16 cellular contexts compared by ENCODE assay signal in genomic region chr11:117444256-117445096, GRCh38.
A peak's percentile ranks its signal among the peaks of the same experiment; 100 is the strongest.
DNase-seq lines count a peak whose midpoint lies in the region; ATAC-seq, FAIRE-seq and TF ChIP-seq lines count a peak whose summit lies in the region.
"Had no signal": no experiment of that assay in that cellular context is flagged by ENCODE, and none has a peak within 500 bp of the region (broad histone marks: within the 10 kb centered on the region; RNA-seq: fewer than 3 reads in every experiment).

No MANE protein-coding gene starts in this region.

- H3K4me1 ChIP-seq in GM12878 (ENCODE audit: control insufficient read depth, insufficient read depth, low read length): no peaks in the 10 kb centered on the region
- H3K4me1 ChIP-seq in neuronal stem cell (ENCODE audit: control insufficient read depth in 2 of 2, insufficient read depth in 1 of 2, low read depth in 1 of 2, low read length in 2 of 2): peaks cover 7 to 14% of the 10 kb centered on the region in 2 donors

- H2BK120ac ChIP-seq in neuronal stem cell (ENCODE audit: low read depth, low read length): peak overlapping the region; percentile 67

- no peak for TF ChIP-seq RAD21 in GM12878 (IDR thresholded peaks at IDR 0.05; ENCODE audit: insufficient read depth, low read depth, low read length)

- SMC1A ChIA-PET in GM12878 (lab: Charles Lee; ENCODE audit: uncharacterized antibody, unreplicated experiment): interaction anchor here (0.7 to 1.8 kb wide), 3 partner anchors 13 to 373 kb away, joined by 3 to 5 read pairs (median 4); no protein-coding TSS in a partner anchor

- POLR2A ChIA-PET in GM12878 (lab: Charles Lee): no interaction called here

- H3K23ac ChIP-seq in neuronal stem cell (ENCODE audit: low read depth, low read length, poor library complexity): no peak overlapping the region

- no peak overlapping the region for H4K91ac ChIP-seq in neuronal stem cell (ENCODE audit: low read depth, low read length, poor library complexity)

- H3K9ac ChIP-seq in GM12878 (ENCODE audit: control insufficient read depth, insufficient read depth, low read length) (no peak overlapping the region), neuronal stem cell (ENCODE audit: low read depth, low read length, poor library complexity) (peak overlapping the region; percentile 50)
- H3K9ac ChIP-seq: GM23248 had no signal

- WGBS in GM12878 (ENCODE audit: insufficient coverage, insufficient replicate concordance, low lambda C conversion rate, missing lambda C conversion rate): 37% methylated on average over 16 of the region's 17 CpGs
- WGBS in neuronal stem cell (ENCODE audit: extremely low coverage in 2 of 2, insufficient read length in 2 of 2, insufficient replicate concordance in 1 of 2), 2 donors: no CpG with 5 or more reads among the region's 17 CpGs

- H3K9me3 ChIP-seq in GM12878 (replicated peaks; ENCODE audit: control insufficient read depth, insufficient read depth, low read length): no peaks in the 10 kb centered on the region
- H3K9me3 ChIP-seq in neuronal stem cell (replicated peaks in 1 of 2; ENCODE audit: control insufficient read depth in 2 of 2, insufficient read depth in 1 of 2, low read depth in 1 of 2, low read length in 2 of 2): peaks cover 0 to 2% of the 10 kb centered on the region in 2 donors
- H3K9me3 ChIP-seq: mucosa of descending colon, tibial artery had no signal

- H3K27me3 ChIP-seq in GM12878 (replicated peaks in 1 of 2; ENCODE audit: control insufficient read depth in 2 of 2, insufficient read depth in 2 of 2, low read length in 1 of 2) (no peaks in the 10 kb centered on the region; a peak in 1 of 4 replicates), neuronal stem cell (ENCODE audit: control insufficient read depth in 3 of 3, insufficient read depth in 3 of 3, low read depth in 1 of 3, low read length in 3 of 3) (peaks cover 0 to 32% (median 7%) of the 10 kb centered on the region in 3 experiments)

- H3K79me1 ChIP-seq in neuronal stem cell (ENCODE audit: low read depth, low read length): no peaks in the 10 kb centered on the region

- no peak for FAIRE-seq in GM12878 (lab: Jason Lieb, UNC)
- no peak for FAIRE-seq in GM19239 (lab: Jason Lieb, UNC)

- H3K4me3 ChIP-seq in GM12878 (no peak overlapping the region), neuronal stem cell (ENCODE audit: low read length in 2 of 2) (no peak overlapping the region)
- H3K4me3 ChIP-seq: GM23248, mucosa of descending colon, tibial artery had no signal

- intact Hi-C loops in GM12878 (cut with micrococcal nuclease; ENCODE audit: unreplicated experiment): no loop called here

- TF ChIP-seq EP300 in GM12878 (IDR thresholded peaks at IDR 0.05; ENCODE audit: borderline replicate concordance in 1 of 2, control insufficient read depth in 1 of 2, low read depth in 2 of 2, low read length in 2 of 2): no peak

- no peak overlapping the region for H2BK15ac ChIP-seq in neuronal stem cell (ENCODE audit: low read length)

- no peak overlapping the region for H2BK5ac ChIP-seq in neuronal stem cell (ENCODE audit: low read length)

- H3K4me2 ChIP-seq in GM12878 (ENCODE audit: control insufficient read depth, insufficient read depth) (no peak overlapping the region), neuronal stem cell (ENCODE audit: insufficient read depth, low read length, poor library complexity, severe bottlenecking) (no peak overlapping the region)

- H3K27ac ChIP-seq in GM12878 (ENCODE audit: control insufficient read depth, insufficient read depth): no peak overlapping the region
- H3K27ac ChIP-seq in neuronal stem cell (replicated peaks; ENCODE audit: low read length): no peak overlapping the region
- H3K27ac ChIP-seq: C4-2B, GM23248, tibial artery had no signal

- no peaks in the 10 kb centered on the region for H3K79me2 ChIP-seq in GM12878 (ENCODE audit: control insufficient read depth, insufficient read depth, low read length)

- H4K20me1 ChIP-seq in GM12878 (ENCODE audit: control insufficient read depth, insufficient read depth): no peaks in the 10 kb centered on the region

- CTCF ChIA-PET in GM12878 (lab: Yijun Ruan, JAX): interaction anchor here (0.7 to 4.3 kb wide), 8 partner anchors 11 to 372 kb away, joined by 3 to 24 read pairs (median 5); no protein-coding TSS in a partner anchor

- no peak for ATAC-seq in GM12878
- ATAC-seq in HG03175 (IDR thresholded peaks at IDR 0.05; ENCODE audit: unreplicated experiment): no peak

- DNase-seq in NCI-H82 (lab: John Stamatoyannopoulos, UW) (peak; percentile 36), NCI-H82 treated with DMSO at 0.1 percent for 48 hours (lab: John Stamatoyannopoulos, UW; ENCODE audit: unreplicated experiment) (no peak), NCI-H1105 treated with DMSO at 0.1 percent for 48 hours (lab: John Stamatoyannopoulos, UW) (peak; percentile 45), GM12878 (ENCODE audit: low read depth, low spot score) (no peak), neuronal stem cell (ENCODE audit: low spot score) (no peak), GM19239 (ENCODE audit: insufficient read length, low spot score) (no peak), AG08396 (ENCODE audit: low spot score) (no peak)
- DNase-seq: activated CD8-positive, alpha-beta memory T cell treated with anti-CD3 and anti-CD28 coated beads, Interleukin-2, amount 50 U/mL, for 48 hours; stimulated activated naive CD8-positive, alpha-beta T cell treated with anti-CD3 and anti-CD28 coated beads, Interleukin-15, amount 100 ng/mL, for 72 hours; SW 1271; T1000 had no signal

- peak overlapping the region; percentile 85 for H3K18ac ChIP-seq in neuronal stem cell (ENCODE audit: low read length)

- H3K4ac ChIP-seq in neuronal stem cell (ENCODE audit: low read length): no peak overlapping the region

- H3K36me3 ChIP-seq in GM12878 (ENCODE audit: control insufficient read depth in 2 of 2, insufficient read depth in 2 of 2, low read length in 1 of 2): no peaks in the 10 kb centered on the region
- no peaks in the 10 kb centered on the region for H3K36me3 ChIP-seq in neuronal stem cell (replicated peaks in 1 of 2; ENCODE audit: control insufficient read depth in 2 of 2, insufficient read depth in 2 of 2, low read length in 2 of 2)
- H3K36me3 ChIP-seq: tibial artery had no signal

- no peak overlapping the region for H4K8ac ChIP-seq in neuronal stem cell (ENCODE audit: low read depth, low read length)

- no TSS peak for BruUV-seq in GM12878 (replicated peaks; lab: Mats Ljungman, UMichigan)

- no peak overlapping the region for H3K14ac ChIP-seq in neuronal stem cell (ENCODE audit: low read length)

- H2BK12ac ChIP-seq in neuronal stem cell (ENCODE audit: low read length): no peak overlapping the region

- no peak overlapping the region for H2AK5ac ChIP-seq in neuronal stem cell (ENCODE audit: low read depth, low read length)

- no peak for TF ChIP-seq POLR2A in GM12878 (IDR thresholded peaks at IDR 0.05; ENCODE audit: low read depth, low read length)

- in situ Hi-C loops in GM12878 (cut with MboI): loop anchor here (25.0 kb wide), 1 partner anchor 618 kb away; no protein-coding TSS in a partner anchor

- TF ChIP-seq CTCF in GM12878 (IDR thresholded peaks at IDR 0.05 in 2 of 3, conservative IDR thresholded peaks at IDR 0.05 in 1 of 3; ENCODE audit: control insufficient read depth in 2 of 3, extremely low read depth in 1 of 3, insufficient read depth in 1 of 3, low read depth in 3 of 3, low read length in 3 of 3): no peak

- RAD21 ChIA-PET in GM12878 (lab: Charles Lee; ENCODE audit: unreplicated experiment): interaction anchor here (0.6 to 2.6 kb wide), 5 partner anchors 18 to 502 kb away, joined by 3 to 6 read pairs (median 3); no protein-coding TSS in a partner anchor

- no peak overlapping the region for H2AFZ ChIP-seq in GM12878 (ENCODE audit: control insufficient read depth, low read depth, low read length)
- no peak overlapping the region for H2AFZ ChIP-seq in neuronal stem cell (ENCODE audit: low read length)
- H2AFZ ChIP-seq: GM23248 had no signal

TF ChIP-seq in GM12878, 131 proteins besides CTCF, POLR2A, EP300 and RAD21:
- TF ChIP-seq BCL3 (IDR thresholded peaks at IDR 0.05; ENCODE audit: borderline replicate concordance, insufficient read depth, low read depth, low read length, poor library complexity, severe bottlenecking) (peak; percentile 67), SMAD1 (IDR thresholded peaks at IDR 0.05; ENCODE audit: low read depth, partially characterized antibody) (no peak), RAD51 (IDR thresholded peaks at IDR 0.05) (no peak)

Comparison
In these comparisons a context has a peak if more than half of its experiments do, and no peak if none do; other contexts are left out.
1. DNase-seq: peak in NCI-H82 (single experiment) and NCI-H1105 treated with DMSO at 0.1 percent for 48 hours (single experiment); none in NCI-H82 treated with DMSO at 0.1 percent for 48 hours (single experiment), GM12878 (single experiment), neuronal stem cell (single experiment), GM19239 (single experiment) and AG08396 (single experiment).